9 cellular contexts compared by ENCODE assay signal in the genomic region with DNA sequence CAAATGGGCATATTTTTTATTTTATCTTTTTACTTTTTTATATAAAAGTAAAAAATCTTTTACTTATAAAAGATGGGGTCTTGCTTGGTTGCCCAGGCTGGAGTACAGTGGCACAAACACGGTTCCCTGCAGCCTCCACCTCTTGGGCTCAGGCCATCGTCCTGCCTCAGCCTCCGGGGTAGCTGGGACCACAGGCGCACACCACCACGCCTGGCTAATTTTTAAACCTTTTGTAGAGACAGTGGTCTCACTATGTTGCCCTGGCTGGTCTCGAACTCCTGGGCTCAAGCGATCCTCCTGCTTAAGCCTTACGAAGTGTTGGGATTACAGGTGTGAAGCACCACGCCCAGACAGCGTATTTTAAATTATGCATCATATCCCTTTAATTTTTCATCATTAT. TPM values are rescaled to one million over a fixed set of nuclear protein-coding genes. Genes with fewer than 3 reads are reported as not detected.
DNase-seq lines count a peak whose midpoint lies in the region; ATAC-seq and TF ChIP-seq lines count a peak whose summit lies in the region.
"Had no signal": no experiment of that assay in that cellular context is flagged by ENCODE, and none has a peak within 500 bp of the region (broad histone marks: within the 10 kb centered on the region; RNA-seq: fewer than 3 reads in every experiment).

No MANE protein-coding gene starts in this region.

- intact Hi-C loops in right cardiac atrium (cut with DNase I): no loop called here

- H3K9me3 ChIP-seq in right cardiac atrium (ENCODE audit: control insufficient read depth, low read length) (no peaks in the 10 kb centered on the region), skeletal muscle tissue (ENCODE audit: control insufficient read depth in 3 of 3, low read length in 3 of 3) (no peaks in the 10 kb centered on the region)

- H3K4me1 ChIP-seq in GM23338 (ENCODE audit: insufficient read depth) (peaks cover 13% of the 10 kb centered on the region), right cardiac atrium (ENCODE audit: control insufficient read depth, insufficient read depth, low read length) (peaks cover 2% of the 10 kb centered on the region), skeletal muscle tissue (ENCODE audit: control insufficient read depth in 3 of 3, insufficient read depth in 3 of 3, low read length in 3 of 3) (peaks cover 51 to 75% (median 69%) of the 10 kb centered on the region in 3 donors)

- H3K9me2 ChIP-seq in GM23338 (ENCODE audit: insufficient read depth): no peaks in the 10 kb centered on the region

- no peak for TF ChIP-seq CTCF in GM23338 (conservative IDR thresholded peaks at IDR 0.05; ENCODE audit: low read depth in 2 of 2)
- no peak for TF ChIP-seq CTCF in WI38 (IDR thresholded peaks at IDR 0.05; ENCODE audit: low read depth, low read length)
- no peak for TF ChIP-seq CTCF in omental fat pad (IDR thresholded peaks at IDR 0.05)

- peak overlapping the region; percentile 90 to 95 (median 94) for H3K9ac ChIP-seq in skeletal muscle tissue (ENCODE audit: low read depth in 1 of 3, low read length in 3 of 3)

- H3K27me3 ChIP-seq in GM23338 (ENCODE audit: insufficient read depth) (no peaks in the 10 kb centered on the region), right cardiac atrium (ENCODE audit: control insufficient read depth, insufficient read depth) (no peaks in the 10 kb centered on the region), skeletal muscle tissue (ENCODE audit: control insufficient read depth in 3 of 3, insufficient read depth in 3 of 3, low read length in 3 of 3) (no peaks in the 10 kb centered on the region)

- H2AFZ ChIP-seq in GM23338: no peak overlapping the region; the same call in 1 of the 2 replicates

- H3K4me3 Mint-ChIP-seq in GM23338: peak overlapping the region; percentile 79

- H3K36me3 ChIP-seq in GM23338 (ENCODE audit: insufficient read depth) (no peaks in the 10 kb centered on the region), skeletal muscle tissue (ENCODE audit: control insufficient read depth in 3 of 3, insufficient read depth in 3 of 3, low read length in 3 of 3) (peaks cover 0 to 6% (median 0%) of the 10 kb centered on the region in 3 donors)

- H3K27ac Mint-ChIP-seq in GM23338: no peak overlapping the region

- DNase-seq in GM23338 (ENCODE audit: low spot score): no peak
- DNase-seq in right cardiac atrium: no peak
- DNase-seq in activated CD4-positive, CD25-positive, alpha-beta regulatory T cell treated with anti-CD3 and anti-CD28 coated beads, Interleukin-2, amount 50 U/mL, for 72 hours: no peak
- no peak for DNase-seq in omental fat pad (ENCODE audit: low spot score)
- DNase-seq: SW 1271 had no signal

- H3K36me3 Mint-ChIP-seq in GM23338 (ENCODE audit: low read depth): no peaks in the 10 kb centered on the region; the same call in 2 of the 3 replicates

- H3K9me3 Mint-ChIP-seq in GM23338: no peaks in the 10 kb centered on the region

- no peaks in the 10 kb centered on the region for H4K20me1 ChIP-seq in GM23338 (replicated peaks; ENCODE audit: insufficient read depth)

- no peaks in the 10 kb centered on the region for H3K79me2 ChIP-seq in GM23338 (replicated peaks; ENCODE audit: insufficient read depth)

- peaks cover 4% of the 10 kb centered on the region; the same call in 1 of the 2 replicates for H3F3A ChIP-seq in GM23338 (replicated peaks; ENCODE audit: low read depth)

- H3K27me3 Mint-ChIP-seq in GM23338 (ENCODE audit: insufficient read depth, low read depth, poor library complexity): peaks cover 5% of the 10 kb centered on the region

- no peak for ATAC-seq in GM23338
- no peak for ATAC-seq in right cardiac atrium
- no peak for ATAC-seq in HG03521 (IDR thresholded peaks at IDR 0.05; ENCODE audit: unreplicated experiment)
- no peak for ATAC-seq in activated CD4-positive, CD25-positive, alpha-beta regulatory T cell treated with anti-CD3 and anti-CD28 coated beads, Interleukin-2, amount 50 U/mL, for 24 hours
- no peak for ATAC-seq in omental fat pad (ENCODE audit: low FRiP score)

- H3K4me2 ChIP-seq in GM23338: peak overlapping the region; percentile 87

- H3K4me1 Mint-ChIP-seq in GM23338: peaks cover 21% of the 10 kb centered on the region

- H3K27ac ChIP-seq in GM23338 (ENCODE audit: low read depth) (no peak overlapping the region), right cardiac atrium (ENCODE audit: low read length) (peak overlapping the region; percentile 95), skeletal muscle tissue (ENCODE audit: low read depth, low read length) (peak overlapping the region; percentile 90)

- 85% methylated on average over 10 of the region's 10 CpGs for WGBS in right cardiac atrium

- H3K4me3 ChIP-seq in GM23338: peak overlapping the region; percentile 73
- H3K4me3 ChIP-seq in WI38 (ENCODE audit: low read depth, low read length): peak overlapping the region; percentile 75
- H3K4me3 ChIP-seq in right cardiac atrium (ENCODE audit: low read length): peak overlapping the region; percentile 99
- H3K4me3 ChIP-seq in skeletal muscle tissue (ENCODE audit: low read length in 3 of 3): peak overlapping the region; percentile 78 to 80 (median 80)

TF ChIP-seq in GM23338, 12 proteins besides CTCF, POLR2A, EP300 and RAD21:
- TF ChIP-seq, protein P1, sequence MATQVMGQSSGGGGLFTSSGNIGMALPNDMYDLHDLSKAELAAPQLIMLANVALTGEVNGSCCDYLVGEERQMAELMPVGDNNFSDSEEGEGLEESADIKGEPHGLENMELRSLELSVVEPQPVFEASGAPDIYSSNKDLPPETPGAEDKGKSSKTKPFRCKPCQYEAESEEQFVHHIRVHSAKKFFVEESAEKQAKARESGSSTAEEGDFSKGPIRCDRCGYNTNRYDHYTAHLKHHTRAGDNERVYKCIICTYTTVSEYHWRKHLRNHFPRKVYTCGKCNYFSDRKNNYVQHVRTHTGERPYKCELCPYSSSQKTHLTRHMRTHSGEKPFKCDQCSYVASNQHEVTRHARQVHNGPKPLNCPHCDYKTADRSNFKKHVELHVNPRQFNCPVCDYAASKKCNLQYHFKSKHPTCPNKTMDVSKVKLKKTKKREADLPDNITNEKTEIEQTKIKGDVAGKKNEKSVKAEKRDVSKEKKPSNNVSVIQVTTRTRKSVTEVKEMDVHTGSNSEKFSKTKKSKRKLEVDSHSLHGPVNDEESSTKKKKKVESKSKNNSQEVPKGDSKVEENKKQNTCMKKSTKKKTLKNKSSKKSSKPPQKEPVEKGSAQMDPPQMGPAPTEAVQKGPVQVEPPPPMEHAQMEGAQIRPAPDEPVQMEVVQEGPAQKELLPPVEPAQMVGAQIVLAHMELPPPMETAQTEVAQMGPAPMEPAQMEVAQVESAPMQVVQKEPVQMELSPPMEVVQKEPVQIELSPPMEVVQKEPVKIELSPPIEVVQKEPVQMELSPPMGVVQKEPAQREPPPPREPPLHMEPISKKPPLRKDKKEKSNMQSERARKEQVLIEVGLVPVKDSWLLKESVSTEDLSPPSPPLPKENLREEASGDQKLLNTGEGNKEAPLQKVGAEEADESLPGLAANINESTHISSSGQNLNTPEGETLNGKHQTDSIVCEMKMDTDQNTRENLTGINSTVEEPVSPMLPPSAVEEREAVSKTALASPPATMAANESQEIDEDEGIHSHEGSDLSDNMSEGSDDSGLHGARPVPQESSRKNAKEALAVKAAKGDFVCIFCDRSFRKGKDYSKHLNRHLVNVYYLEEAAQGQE (IDR thresholded peaks at IDR 0.05; ENCODE audit: unreplicated experiment): no peak
- no peak for TF ChIP-seq NANOG (IDR thresholded peaks at IDR 0.05; ENCODE audit: borderline replicate concordance)
- no peak for TF ChIP-seq POLR2AphosphoS5 (IDR thresholded peaks at IDR 0.05; ENCODE audit: low read depth)
- TF ChIP-seq ZNF114 (CRISPR knock-in tag; IDR thresholded peaks at IDR 0.05): no peak

RNA-seq across cellular contexts. Expression of a gene that starts 1.0 kb away (rescaled TPM):
- total RNA-seq in GM23338 (2014; rRNA removed; shearing (Covaris generic)): 4.2 and 4.7 TPM in 2 replicates
- polyA plus RNA-seq in GM23338 (2016; fragmentation: Nextera tagmentation; extraction: Ambion mirVana) (0.99 and 1.2 TPM in 2 replicates), right cardiac atrium (27.0 TPM)
- total RNA-seq in right cardiac atrium (10 to 100 TPM; 29.8 to 39.8 (median 34.9) TPM), skeletal muscle tissue (24.5 TPM), omental fat pad (100 to 1,000 TPM in 1 of 4 donors, 10 to 100 TPM in 3; 75.5 to 142 (median 82.7) TPM)

RNA-seq across cellular contexts. Expression of a gene that starts 57.1 kb away (rescaled TPM):
- 6.8 and 7.6 TPM in 2 replicates for total RNA-seq in GM23338 (2014; rRNA removed; shearing (Covaris generic))
- polyA plus RNA-seq in GM23338 (2016; fragmentation: Nextera tagmentation; extraction: Ambion mirVana) (2.1 and 2.4 TPM in 2 replicates), right cardiac atrium (16.5 TPM)
- total RNA-seq in right cardiac atrium (10 to 100 TPM; 15.5 to 24.0 (median 18.0) TPM), skeletal muscle tissue (6.3 TPM), omental fat pad (100 to 1,000 TPM in 1 of 4 donors, 10 to 100 TPM in 3; 33.5 to 111 (median 76.3) TPM)
